In the genomic region with DNA sequence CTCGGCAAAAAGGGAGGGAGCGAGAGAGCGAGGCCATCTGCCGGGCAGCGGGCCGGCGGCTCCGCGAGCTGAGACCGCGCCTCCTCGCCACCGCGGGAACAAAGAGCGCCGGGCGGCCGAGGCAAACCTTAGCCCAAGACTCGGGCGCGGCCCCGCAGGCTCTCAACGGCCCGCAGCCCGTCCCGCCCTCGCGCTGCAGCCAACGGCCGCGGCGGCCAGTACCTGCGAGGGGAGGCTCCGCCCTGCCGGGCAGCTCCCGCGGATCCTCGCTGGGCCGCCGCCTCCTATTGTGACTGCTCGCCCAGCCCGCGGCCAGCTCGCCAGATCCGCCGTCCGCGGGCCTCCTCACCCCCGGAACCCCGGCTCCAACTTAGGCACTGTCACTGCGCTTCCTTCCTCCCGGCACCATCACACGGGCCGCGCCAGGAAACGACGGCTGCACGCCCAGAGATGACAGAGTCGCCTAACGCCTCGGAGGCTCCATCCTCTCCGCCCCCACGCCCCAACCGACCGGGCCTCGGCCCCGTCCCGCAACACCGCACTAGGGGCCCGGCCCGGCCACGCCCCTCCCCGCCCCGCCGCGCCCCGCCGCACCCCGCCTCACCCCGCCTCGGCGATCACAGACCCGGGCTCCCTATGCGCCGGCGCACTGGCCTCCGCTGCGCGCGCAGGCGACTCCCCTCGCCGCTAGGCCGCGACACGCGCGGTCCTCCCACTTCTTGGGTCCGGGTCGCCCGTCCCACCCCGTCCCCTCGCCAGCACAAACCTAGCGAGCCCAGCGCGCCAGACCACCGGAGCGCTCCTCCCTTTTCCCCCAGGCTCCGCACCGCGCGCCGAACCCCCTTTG, we compare ENCODE assay signal across 1 cellular context.
A peak's percentile ranks its signal among the peaks of the same experiment; 100 is the strongest.
TF ChIP-seq lines count a peak whose summit lies in the region.

No MANE protein-coding gene starts in this region.

TF ChIP-seq in HepG2, 621 proteins besides CTCF, POLR2A, EP300 and RAD21 (continued from another document and continues in another):
- TF ChIP-seq, protein P1, sequence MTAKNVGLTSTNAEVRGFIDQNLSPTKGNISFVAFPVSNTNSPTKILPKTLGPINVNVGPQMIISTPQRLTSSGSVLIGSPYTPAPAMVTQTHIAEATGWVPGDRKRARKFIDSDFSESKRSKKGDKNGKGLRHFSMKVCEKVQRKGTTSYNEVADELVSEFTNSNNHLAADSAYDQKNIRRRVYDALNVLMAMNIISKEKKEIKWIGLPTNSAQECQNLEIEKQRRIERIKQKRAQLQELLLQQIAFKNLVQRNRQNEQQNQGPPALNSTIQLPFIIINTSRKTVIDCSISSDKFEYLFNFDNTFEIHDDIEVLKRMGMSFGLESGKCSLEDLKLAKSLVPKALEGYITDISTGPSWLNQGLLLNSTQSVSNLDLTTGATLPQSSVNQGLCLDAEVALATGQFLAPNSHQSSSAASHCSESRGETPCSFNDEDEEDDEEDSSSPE (CRISPR knock-in tag; IDR thresholded peaks at IDR 0.05) = peak; percentile 71
- TF ChIP-seq ZNF431 (CRISPR knock-in tag; IDR thresholded peaks at IDR 0.05; ENCODE audit: borderline replicate concordance, low read depth) (no peak; the same call in 1 of the 2 replicates), KMT2B (CRISPR knock-in tag; IDR thresholded peaks at IDR 0.05) (peak; percentile 72), ELF1 (CRISPR knock-in tag; IDR thresholded peaks at IDR 0.05) (peak; percentile 65; the same call in 1 of the 2 replicates), SP140L (CRISPR knock-in tag; IDR thresholded peaks at IDR 0.05; ENCODE audit: borderline replicate concordance) (no peak), HOXA5 (CRISPR knock-in tag; IDR thresholded peaks at IDR 0.05) (no peak; the same call in 1 of the 2 replicates), ZNF292 (CRISPR knock-in tag; IDR thresholded peaks at IDR 0.05; ENCODE audit: borderline replicate concordance, low read depth) (no peak), ZNF772 (CRISPR knock-in tag; IDR thresholded peaks at IDR 0.05) (0 out of 2 replicates have a peak, but pooled peaks have one; percentile 61), BORCS8-MEF2B (CRISPR knock-in tag; IDR thresholded peaks at IDR 0.05) (peak; percentile 48; the same call in 1 of the 2 replicates), ZNF232 (CRISPR knock-in tag; IDR thresholded peaks at IDR 0.05; ENCODE audit: borderline replicate concordance) (peak; percentile 49; the same call in 1 of the 2 replicates), MED13 (CRISPR knock-in tag; IDR thresholded peaks at IDR 0.05) (peak; percentile 49; the same call in 1 of the 2 replicates), GABPB1 (CRISPR knock-in tag; IDR thresholded peaks at IDR 0.05) (peak; percentile 74), KDM3A (CRISPR knock-in tag; IDR thresholded peaks at IDR 0.05; ENCODE audit: low read depth) (0 out of 2 replicates have a peak, but pooled peaks have one; percentile 20), ZNF572 (CRISPR knock-in tag; IDR thresholded peaks at IDR 0.05) (no peak), CC2D1A (CRISPR knock-in tag; IDR thresholded peaks at IDR 0.05) (no peak), PHF8 (CRISPR knock-in tag; IDR thresholded peaks at IDR 0.05) (peak; percentile 89), POLR2AphosphoS2 (IDR thresholded peaks at IDR 0.05; ENCODE audit: low read depth, low read length) (0 out of 2 replicates have a peak, but pooled peaks have one; percentile 31), RFXAP (CRISPR knock-in tag; IDR thresholded peaks at IDR 0.05; ENCODE audit: borderline replicate concordance) (peak; percentile 62; the same call in 1 of the 2 replicates), ZFP90 (CRISPR knock-in tag; IDR thresholded peaks at IDR 0.05; ENCODE audit: borderline replicate concordance) (peak; percentile 65; the same call in 1 of the 2 replicates), SMAD9 (CRISPR knock-in tag; IDR thresholded peaks at IDR 0.05) (no peak), ZNF552 (CRISPR knock-in tag; IDR thresholded peaks at IDR 0.05; ENCODE audit: borderline replicate concordance) (0 out of 2 replicates have a peak, but pooled peaks have one; percentile 57), POLR2AphosphoS5 (IDR thresholded peaks at IDR 0.05; ENCODE audit: low read depth, low read length) (peak; percentile 41; the same call in 1 of the 2 replicates), ZNF234 (CRISPR knock-in tag; conservative IDR thresholded peaks at IDR 0.05) (no peak), ZFP36L1 (CRISPR knock-in tag; IDR thresholded peaks at IDR 0.05) (no peak), RXRA (CRISPR knock-in tag; IDR thresholded peaks at IDR 0.05) (peak; percentile 52; the same call in 1 of the 2 replicates), CBX5 (CRISPR knock-in tag; IDR thresholded peaks at IDR 0.05; ENCODE audit: borderline replicate concordance) (no peak; the same call in 1 of the 2 replicates), ZNF713 (CRISPR knock-in tag; IDR thresholded peaks at IDR 0.05) (no peak), ZNF34 (CRISPR knock-in tag; IDR thresholded peaks at IDR 0.05; ENCODE audit: borderline replicate concordance) (no peak), RORA (CRISPR knock-in tag; IDR thresholded peaks at IDR 0.05) (no peak), ZNF335 (CRISPR knock-in tag; IDR thresholded peaks at IDR 0.05) (no peak), NPAS2 (CRISPR knock-in tag; IDR thresholded peaks at IDR 0.05; ENCODE audit: borderline replicate concordance) (no peak), NFRKB (IDR thresholded peaks at IDR 0.05) (no peak), ZNF333 (CRISPR knock-in tag; IDR thresholded peaks at IDR 0.05; ENCODE audit: borderline replicate concordance) (peak; percentile 76; the same call in 1 of the 2 replicates), PHF21A (CRISPR knock-in tag; IDR thresholded peaks at IDR 0.05) (peak; percentile 6; the same call in 1 of the 2 replicates), KAT2B (IDR thresholded peaks at IDR 0.05; ENCODE audit: borderline replicate concordance, low read depth, low read length) (no peak), YEATS4 (CRISPR knock-in tag; IDR thresholded peaks at IDR 0.05; ENCODE audit: borderline replicate concordance) (peak; percentile 93), GLI4 (CRISPR knock-in tag; IDR thresholded peaks at IDR 0.05; ENCODE audit: borderline replicate concordance) (0 out of 2 replicates have a peak, but pooled peaks have one; percentile 58), TAF15 (IDR thresholded peaks at IDR 0.05; ENCODE audit: low read depth, low read length, poor library complexity, severe bottlenecking) (no peak)
- TF ChIP-seq, protein P2, sequence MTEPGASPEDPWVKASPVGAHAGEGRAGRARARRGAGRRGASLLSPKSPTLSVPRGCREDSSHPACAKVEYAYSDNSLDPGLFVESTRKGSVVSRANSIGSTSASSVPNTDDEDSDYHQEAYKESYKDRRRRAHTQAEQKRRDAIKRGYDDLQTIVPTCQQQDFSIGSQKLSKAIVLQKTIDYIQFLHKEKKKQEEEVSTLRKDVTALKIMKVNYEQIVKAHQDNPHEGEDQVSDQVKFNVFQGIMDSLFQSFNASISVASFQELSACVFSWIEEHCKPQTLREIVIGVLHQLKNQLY (CRISPR knock-in tag; IDR thresholded peaks at IDR 0.05) = no peak
- TF ChIP-seq, protein P3, sequence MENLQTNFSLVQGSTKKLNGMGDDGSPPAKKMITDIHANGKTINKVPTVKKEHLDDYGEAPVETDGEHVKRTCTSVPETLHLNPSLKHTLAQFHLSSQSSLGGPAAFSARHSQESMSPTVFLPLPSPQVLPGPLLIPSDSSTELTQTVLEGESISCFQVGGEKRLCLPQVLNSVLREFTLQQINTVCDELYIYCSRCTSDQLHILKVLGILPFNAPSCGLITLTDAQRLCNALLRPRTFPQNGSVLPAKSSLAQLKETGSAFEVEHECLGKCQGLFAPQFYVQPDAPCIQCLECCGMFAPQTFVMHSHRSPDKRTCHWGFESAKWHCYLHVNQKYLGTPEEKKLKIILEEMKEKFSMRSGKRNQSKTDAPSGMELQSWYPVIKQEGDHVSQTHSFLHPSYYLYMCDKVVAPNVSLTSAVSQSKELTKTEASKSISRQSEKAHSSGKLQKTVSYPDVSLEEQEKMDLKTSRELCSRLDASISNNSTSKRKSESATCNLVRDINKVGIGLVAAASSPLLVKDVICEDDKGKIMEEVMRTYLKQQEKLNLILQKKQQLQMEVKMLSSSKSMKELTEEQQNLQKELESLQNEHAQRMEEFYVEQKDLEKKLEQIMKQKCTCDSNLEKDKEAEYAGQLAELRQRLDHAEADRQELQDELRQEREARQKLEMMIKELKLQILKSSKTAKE (CRISPR knock-in tag; IDR thresholded peaks at IDR 0.05; ENCODE audit: borderline replicate concordance) = no peak
- TF ChIP-seq, protein P4, sequence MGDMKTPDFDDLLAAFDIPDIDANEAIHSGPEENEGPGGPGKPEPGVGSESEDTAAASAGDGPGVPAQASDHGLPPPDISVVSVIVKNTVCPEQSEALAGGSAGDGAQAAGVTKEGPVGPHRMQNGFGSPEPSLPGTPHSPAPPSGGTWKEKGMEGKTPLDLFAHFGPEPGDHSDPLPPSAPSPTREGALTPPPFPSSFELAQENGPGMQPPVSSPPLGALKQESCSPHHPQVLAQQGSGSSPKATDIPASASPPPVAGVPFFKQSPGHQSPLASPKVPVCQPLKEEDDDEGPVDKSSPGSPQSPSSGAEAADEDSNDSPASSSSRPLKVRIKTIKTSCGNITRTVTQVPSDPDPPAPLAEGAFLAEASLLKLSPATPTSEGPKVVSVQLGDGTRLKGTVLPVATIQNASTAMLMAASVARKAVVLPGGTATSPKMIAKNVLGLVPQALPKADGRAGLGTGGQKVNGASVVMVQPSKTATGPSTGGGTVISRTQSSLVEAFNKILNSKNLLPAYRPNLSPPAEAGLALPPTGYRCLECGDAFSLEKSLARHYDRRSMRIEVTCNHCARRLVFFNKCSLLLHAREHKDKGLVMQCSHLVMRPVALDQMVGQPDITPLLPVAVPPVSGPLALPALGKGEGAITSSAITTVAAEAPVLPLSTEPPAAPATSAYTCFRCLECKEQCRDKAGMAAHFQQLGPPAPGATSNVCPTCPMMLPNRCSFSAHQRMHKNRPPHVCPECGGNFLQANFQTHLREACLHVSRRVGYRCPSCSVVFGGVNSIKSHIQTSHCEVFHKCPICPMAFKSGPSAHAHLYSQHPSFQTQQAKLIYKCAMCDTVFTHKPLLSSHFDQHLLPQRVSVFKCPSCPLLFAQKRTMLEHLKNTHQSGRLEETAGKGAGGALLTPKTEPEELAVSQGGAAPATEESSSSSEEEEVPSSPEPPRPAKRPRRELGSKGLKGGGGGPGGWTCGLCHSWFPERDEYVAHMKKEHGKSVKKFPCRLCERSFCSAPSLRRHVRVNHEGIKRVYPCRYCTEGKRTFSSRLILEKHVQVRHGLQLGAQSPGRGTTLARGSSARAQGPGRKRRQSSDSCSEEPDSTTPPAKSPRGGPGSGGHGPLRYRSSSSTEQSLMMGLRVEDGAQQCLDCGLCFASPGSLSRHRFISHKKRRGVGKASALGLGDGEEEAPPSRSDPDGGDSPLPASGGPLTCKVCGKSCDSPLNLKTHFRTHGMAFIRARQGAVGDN (CRISPR knock-in tag; IDR thresholded peaks at IDR 0.05) = peak; percentile 90
- TF ChIP-seq, protein P5, sequence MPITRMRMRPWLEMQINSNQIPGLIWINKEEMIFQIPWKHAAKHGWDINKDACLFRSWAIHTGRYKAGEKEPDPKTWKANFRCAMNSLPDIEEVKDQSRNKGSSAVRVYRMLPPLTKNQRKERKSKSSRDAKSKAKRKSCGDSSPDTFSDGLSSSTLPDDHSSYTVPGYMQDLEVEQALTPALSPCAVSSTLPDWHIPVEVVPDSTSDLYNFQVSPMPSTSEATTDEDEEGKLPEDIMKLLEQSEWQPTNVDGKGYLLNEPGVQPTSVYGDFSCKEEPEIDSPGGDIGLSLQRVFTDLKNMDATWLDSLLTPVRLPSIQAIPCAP (CRISPR knock-in tag; IDR thresholded peaks at IDR 0.05; ENCODE audit: low read depth) = no peak
- TF ChIP-seq, protein P6, sequence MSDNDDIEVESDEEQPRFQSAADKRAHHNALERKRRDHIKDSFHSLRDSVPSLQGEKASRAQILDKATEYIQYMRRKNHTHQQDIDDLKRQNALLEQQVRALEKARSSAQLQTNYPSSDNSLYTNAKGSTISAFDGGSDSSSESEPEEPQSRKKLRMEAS (IDR thresholded peaks at IDR 0.05) = peak; percentile 79
- TF ChIP-seq, protein P7, sequence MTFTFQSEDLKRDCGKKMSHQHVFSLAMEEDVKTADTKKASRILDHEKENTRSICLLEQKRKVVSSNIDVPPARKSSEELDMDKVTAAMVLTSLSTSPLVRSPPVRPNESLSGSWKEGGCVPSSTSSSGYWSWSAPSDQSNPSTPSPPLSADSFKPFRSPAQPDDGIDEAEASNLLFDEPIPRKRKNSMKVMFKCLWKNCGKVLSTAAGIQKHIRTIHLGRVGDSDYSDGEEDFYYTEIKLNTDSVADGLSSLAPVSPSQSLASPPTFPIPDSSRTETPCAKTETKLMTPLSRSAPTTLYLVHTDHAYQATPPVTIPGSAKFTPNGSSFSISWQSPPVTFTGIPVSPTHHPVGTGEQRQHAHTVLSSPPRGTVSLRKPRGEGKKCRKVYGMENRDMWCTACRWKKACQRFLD (CRISPR knock-in tag; IDR thresholded peaks at IDR 0.05; ENCODE audit: borderline replicate concordance) = 0 out of 2 replicates have a peak, but pooled peaks have one; percentile 52
- TF ChIP-seq, protein P8, sequence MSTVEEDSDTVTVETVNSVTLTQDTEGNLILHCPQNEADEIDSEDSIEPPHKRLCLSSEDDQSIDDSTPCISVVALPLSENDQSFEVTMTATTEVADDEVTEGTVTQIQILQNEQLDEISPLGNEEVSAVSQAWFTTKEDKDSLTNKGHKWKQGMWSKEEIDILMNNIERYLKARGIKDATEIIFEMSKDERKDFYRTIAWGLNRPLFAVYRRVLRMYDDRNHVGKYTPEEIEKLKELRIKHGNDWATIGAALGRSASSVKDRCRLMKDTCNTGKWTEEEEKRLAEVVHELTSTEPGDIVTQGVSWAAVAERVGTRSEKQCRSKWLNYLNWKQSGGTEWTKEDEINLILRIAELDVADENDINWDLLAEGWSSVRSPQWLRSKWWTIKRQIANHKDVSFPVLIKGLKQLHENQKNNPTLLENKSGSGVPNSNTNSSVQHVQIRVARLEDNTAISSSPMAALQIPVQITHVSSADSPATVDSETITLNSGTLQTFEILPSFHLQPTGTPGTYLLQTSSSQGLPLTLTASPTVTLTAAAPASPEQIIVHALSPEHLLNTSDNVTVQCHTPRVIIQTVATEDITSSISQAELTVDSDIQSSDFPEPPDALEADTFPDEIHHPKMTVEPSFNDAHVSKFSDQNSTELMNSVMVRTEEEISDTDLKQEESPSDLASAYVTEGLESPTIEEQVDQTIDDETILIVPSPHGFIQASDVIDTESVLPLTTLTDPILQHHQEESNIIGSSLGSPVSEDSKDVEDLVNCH (CRISPR knock-in tag; IDR thresholded peaks at IDR 0.05) = no peak
- TF ChIP-seq, protein P9, sequence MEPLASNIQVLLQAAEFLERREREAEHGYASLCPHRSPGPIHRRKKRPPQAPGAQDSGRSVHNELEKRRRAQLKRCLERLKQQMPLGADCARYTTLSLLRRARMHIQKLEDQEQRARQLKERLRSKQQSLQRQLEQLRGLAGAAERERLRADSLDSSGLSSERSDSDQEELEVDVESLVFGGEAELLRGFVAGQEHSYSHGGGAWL (CRISPR knock-in tag; IDR thresholded peaks at IDR 0.05) = peak; percentile 29; the same call in 1 of the 2 replicates
- TF ChIP-seq, protein P10, sequence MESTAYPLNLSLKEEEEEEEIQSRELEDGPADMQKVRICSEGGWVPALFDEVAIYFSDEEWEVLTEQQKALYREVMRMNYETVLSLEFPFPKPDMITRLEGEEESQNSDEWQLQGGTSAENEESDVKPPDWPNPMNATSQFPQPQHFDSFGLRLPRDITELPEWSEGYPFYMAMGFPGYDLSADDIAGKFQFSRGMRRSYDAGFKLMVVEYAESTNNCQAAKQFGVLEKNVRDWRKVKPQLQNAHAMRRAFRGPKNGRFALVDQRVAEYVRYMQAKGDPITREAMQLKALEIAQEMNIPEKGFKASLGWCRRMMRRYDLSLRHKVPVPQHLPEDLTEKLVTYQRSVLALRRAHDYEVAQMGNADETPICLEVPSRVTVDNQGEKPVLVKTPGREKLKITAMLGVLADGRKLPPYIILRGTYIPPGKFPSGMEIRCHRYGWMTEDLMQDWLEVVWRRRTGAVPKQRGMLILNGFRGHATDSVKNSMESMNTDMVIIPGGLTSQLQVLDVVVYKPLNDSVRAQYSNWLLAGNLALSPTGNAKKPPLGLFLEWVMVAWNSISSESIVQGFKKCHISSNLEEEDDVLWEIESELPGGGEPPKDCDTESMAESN (CRISPR knock-in tag; conservative IDR thresholded peaks at IDR 0.05) = peak; percentile 63; the same call in 1 of the 2 replicates
